ENCODE assay signal across 8 cellular contexts in genomic region chr1:31701137-31701736, GRCh38. TPM values are rescaled to one million over a fixed set of nuclear protein-coding genes. Genes with fewer than 3 reads are reported as not detected.
DNase-seq lines count a peak whose midpoint lies in the region; ATAC-seq and TF ChIP-seq lines count a peak whose summit lies in the region.

No MANE protein-coding gene starts in this region.

- no peak for TF ChIP-seq POLR2A in esophagus squamous epithelium (IDR thresholded peaks at IDR 0.05)

- H3K36me3 ChIP-seq in esophagus squamous epithelium: peaks cover 0 to 25% (median 0%) of the 10 kb centered on the region in 3 donors
- no peaks in the 10 kb centered on the region for H3K36me3 ChIP-seq in urinary bladder (ENCODE audit: insufficient read depth)

- H3K27me3 ChIP-seq in esophagus squamous epithelium: peaks cover 0 to 32% (median 0%) of the 10 kb centered on the region in 4 donors

- intact Hi-C loops in esophagus squamous epithelium (cut with DNase I): no loop called here

- H3K4me3 ChIP-seq in esophagus squamous epithelium: peak overlapping the region in 2 of 4 donors; percentile 1 to 14
- H3K4me3 ChIP-seq in urinary bladder (ENCODE audit: low read depth, low read length): no peak overlapping the region

- TF ChIP-seq CTCF in C4-2B (conservative IDR thresholded peaks at IDR 0.05) (no peak), esophagus squamous epithelium (IDR thresholded peaks at IDR 0.05) (no peak)

- H3K27ac Mint-ChIP-seq in T-helper 17 cell: peak overlapping the region; percentile 71

- H3K27ac ChIP-seq in C4-2B (peak overlapping the region; percentile 7; the same call in 1 of the 2 replicates), esophagus squamous epithelium (peak overlapping the region; percentile 44 to 92 (median 86)), urinary bladder (ENCODE audit: low read depth) (peak overlapping the region; percentile 18)

- no peaks in the 10 kb centered on the region for H3K36me3 Mint-ChIP-seq in T-helper 17 cell (ENCODE audit: low read depth)

- peaks cover 21% of the 10 kb centered on the region for H3K27me3 Mint-ChIP-seq in T-helper 17 cell

- ATAC-seq in T-helper 17 cell: no peak
- ATAC-seq in HG03520 (IDR thresholded peaks at IDR 0.05; ENCODE audit: unreplicated experiment): no peak
- no peak for ATAC-seq in HG03097 (IDR thresholded peaks at IDR 0.05; ENCODE audit: low FRiP score, unreplicated experiment)

- 15 to 34% methylated on average over 4 to 5 of the region's 10 CpGs for WGBS in esophagus squamous epithelium, 2 donors
- 17% methylated on average over 10 of the region's 10 CpGs for WGBS in urinary bladder

- DNase-seq in HS-27A (ENCODE audit: low read depth) (peak; percentile 99), T-helper 17 cell (no peak), esophagus squamous epithelium (lab: John Stamatoyannopoulos, UW) (no peak), myocyte (ENCODE audit: low read depth) (peak; percentile 86)

- peaks cover 37% of the 10 kb centered on the region for H3K4me1 Mint-ChIP-seq in T-helper 17 cell

- H3K4me1 ChIP-seq in esophagus squamous epithelium (peaks cover 49 to 83% (median 67%) of the 10 kb centered on the region in 3 donors), urinary bladder (ENCODE audit: insufficient read depth) (no peaks in the 10 kb centered on the region)

- H3K4me3 Mint-ChIP-seq in T-helper 17 cell: no peak overlapping the region

- H3K9me3 ChIP-seq in T-helper 17 cell (ENCODE audit: control insufficient read depth, low read length, poor library complexity, severe bottlenecking) (no peaks in the 10 kb centered on the region), esophagus squamous epithelium (no peaks in the 10 kb centered on the region)

RNA-seq across cellular contexts. Expression of gene COL16A1, which starts 2.6 kb away (rescaled TPM):
- total RNA-seq in T-helper 17 cell (not detected), esophagus squamous epithelium (10 to 100 TPM in 2 of 4 donors, 1 to 10 TPM in 2; 8.8 to 35.5 (median 16.4) TPM), myocyte (27.9 and 37.7 TPM in 2 replicates), urinary bladder (217 TPM)
- 59.6 TPM for polyA plus RNA-seq in myocyte (2012)
- 166 TPM for polyA plus RNA-seq in urinary bladder

RNA-seq across cellular contexts. Expression of gene PEF1, which starts 56.6 kb away (rescaled TPM):
- total RNA-seq in T-helper 17 cell: 10 to 100 TPM; 44.0 to 47.6 TPM
- 10 to 100 TPM; 59.1 to 69.8 (median 63.6) TPM for total RNA-seq in esophagus squamous epithelium
- 52.0 and 61.7 TPM in 2 replicates for total RNA-seq in myocyte
- polyA plus RNA-seq in myocyte (2012): 80.3 TPM
- 39.2 TPM for total RNA-seq in urinary bladder
- 90.4 TPM for polyA plus RNA-seq in urinary bladder

Comparison
In these comparisons a context has a peak if more than half of its experiments do, and no peak if none do; other contexts are left out.
1. H3K27ac ChIP-seq: peak in every context shown above with its lines; median percentile 86 in esophagus squamous epithelium; 18 in urinary bladder; 7 in C4-2B.
2. DNase-seq: peak in HS-27A (single experiment) and myocyte (single experiment); none in T-helper 17 cell (0 of 3) and esophagus squamous epithelium (single experiment).
3. RNA of gene COL16A1, which starts 2.6 kb away (total RNA-seq): 217 TPM in urinary bladder (single experiment), 27.9 to 37.7 TPM in myocyte and 8.8 to 35.5 TPM in esophagus squamous epithelium; not detected in T-helper 17 cell; every median in the first group is over 4 times any median in the second.